In the genomic region with DNA sequence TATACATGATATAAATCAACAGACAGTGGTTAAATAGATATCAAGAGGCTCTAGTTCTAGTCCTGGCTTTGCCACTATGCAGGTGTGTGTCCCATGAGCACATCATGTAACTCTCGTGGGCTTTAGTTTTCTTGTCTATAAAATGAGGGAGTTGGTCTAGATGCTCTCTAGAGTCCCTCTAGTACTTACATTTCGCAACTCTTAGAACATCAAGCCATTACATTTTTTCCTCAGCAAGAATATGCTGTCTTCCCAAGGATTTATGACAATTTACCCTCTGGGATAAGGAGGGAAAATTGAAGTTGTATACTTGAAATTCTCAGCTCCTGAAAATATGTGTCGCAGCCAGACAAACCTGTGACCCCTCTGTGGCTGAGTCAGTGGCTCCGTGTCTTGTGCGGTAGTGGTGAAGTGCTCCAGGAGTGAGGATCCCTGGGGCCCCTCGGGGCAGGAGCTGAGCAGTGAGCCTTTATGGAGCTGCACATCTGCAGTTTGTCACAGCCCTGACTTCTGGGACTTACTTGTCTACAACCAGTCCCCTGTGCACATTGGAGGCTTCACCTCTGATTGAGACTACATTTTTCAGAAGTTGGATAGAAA, we compare ENCODE assay signal across 1 cellular context.
TF ChIP-seq lines count a peak whose summit lies in the region.

No MANE protein-coding gene starts in this region.

TF ChIP-seq in IMR-90, 13 proteins besides CTCF, POLR2A, EP300 and RAD21 (continued from another document):
- TF ChIP-seq, protein P1, sequence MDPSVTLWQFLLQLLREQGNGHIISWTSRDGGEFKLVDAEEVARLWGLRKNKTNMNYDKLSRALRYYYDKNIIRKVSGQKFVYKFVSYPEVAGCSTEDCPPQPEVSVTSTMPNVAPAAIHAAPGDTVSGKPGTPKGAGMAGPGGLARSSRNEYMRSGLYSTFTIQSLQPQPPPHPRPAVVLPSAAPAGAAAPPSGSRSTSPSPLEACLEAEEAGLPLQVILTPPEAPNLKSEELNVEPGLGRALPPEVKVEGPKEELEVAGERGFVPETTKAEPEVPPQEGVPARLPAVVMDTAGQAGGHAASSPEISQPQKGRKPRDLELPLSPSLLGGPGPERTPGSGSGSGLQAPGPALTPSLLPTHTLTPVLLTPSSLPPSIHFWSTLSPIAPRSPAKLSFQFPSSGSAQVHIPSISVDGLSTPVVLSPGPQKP (IDR thresholded peaks at IDR 0.05; ENCODE audit: borderline replicate concordance, low read depth, low read length), result no peak
- TF ChIP-seq MAFK (IDR thresholded peaks at IDR 0.05; ENCODE audit: low read depth, low read length) (no peak), RCOR1 (IDR thresholded peaks at IDR 0.05; ENCODE audit: insufficient replicate concordance, low read length) (no peak), CHD1 (IDR thresholded peaks at IDR 0.05; ENCODE audit: low read depth, low read length) (no peak)
